Comparison of ENCODE assay signal across 1 cellular context in genomic region chr19:45401815-45402468, GRCh38.
TF ChIP-seq lines count a peak whose summit lies in the region.

No MANE protein-coding gene starts in this region.

TF ChIP-seq in HepG2, 621 proteins besides CTCF, POLR2A, EP300 and RAD21:
- TF ChIP-seq SMAD9 (CRISPR knock-in tag; IDR thresholded peaks at IDR 0.05) (no peak), RERE (CRISPR knock-in tag; IDR thresholded peaks at IDR 0.05; ENCODE audit: low read depth) (no peak), TARDBP (CRISPR knock-in tag; IDR thresholded peaks at IDR 0.05) (no peak), ZNF589 (CRISPR knock-in tag; conservative IDR thresholded peaks at IDR 0.05) (no peak), AFF4 (CRISPR knock-in tag; IDR thresholded peaks at IDR 0.05) (no peak), ZSCAN9 (CRISPR knock-in tag; IDR thresholded peaks at IDR 0.05; ENCODE audit: borderline replicate concordance) (no peak), ZNF629 (CRISPR knock-in tag; conservative IDR thresholded peaks at IDR 0.05) (peak; percentile 58), SETDB1 (CRISPR knock-in tag; IDR thresholded peaks at IDR 0.05; ENCODE audit: borderline replicate concordance) (no peak), SRSF9 (IDR thresholded peaks at IDR 0.05; ENCODE audit: borderline replicate concordance, insufficient read depth, low read depth, low read length, poor library complexity, severe bottlenecking) (no peak), U2AF2 (IDR thresholded peaks at IDR 0.05; ENCODE audit: low read depth, low read length) (no peak), RAD51 (IDR thresholded peaks at IDR 0.05; ENCODE audit: borderline replicate concordance) (no peak), JDP2 (CRISPR knock-in tag; IDR thresholded peaks at IDR 0.05; ENCODE audit: borderline replicate concordance) (no peak), ZNF720 (CRISPR knock-in tag; IDR thresholded peaks at IDR 0.05) (no peak), GPN1 (CRISPR knock-in tag; IDR thresholded peaks at IDR 0.05; ENCODE audit: borderline replicate concordance) (no peak)
- TF ChIP-seq, protein P1, sequence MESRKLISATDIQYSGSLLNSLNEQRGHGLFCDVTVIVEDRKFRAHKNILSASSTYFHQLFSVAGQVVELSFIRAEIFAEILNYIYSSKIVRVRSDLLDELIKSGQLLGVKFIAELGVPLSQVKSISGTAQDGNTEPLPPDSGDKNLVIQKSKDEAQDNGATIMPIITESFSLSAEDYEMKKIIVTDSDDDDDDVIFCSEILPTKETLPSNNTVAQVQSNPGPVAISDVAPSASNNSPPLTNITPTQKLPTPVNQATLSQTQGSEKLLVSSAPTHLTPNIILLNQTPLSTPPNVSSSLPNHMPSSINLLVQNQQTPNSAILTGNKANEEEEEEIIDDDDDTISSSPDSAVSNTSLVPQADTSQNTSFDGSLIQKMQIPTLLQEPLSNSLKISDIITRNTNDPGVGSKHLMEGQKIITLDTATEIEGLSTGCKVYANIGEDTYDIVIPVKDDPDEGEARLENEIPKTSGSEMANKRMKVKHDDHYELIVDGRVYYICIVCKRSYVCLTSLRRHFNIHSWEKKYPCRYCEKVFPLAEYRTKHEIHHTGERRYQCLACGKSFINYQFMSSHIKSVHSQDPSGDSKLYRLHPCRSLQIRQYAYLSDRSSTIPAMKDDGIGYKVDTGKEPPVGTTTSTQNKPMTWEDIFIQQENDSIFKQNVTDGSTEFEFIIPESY (CRISPR knock-in tag; IDR thresholded peaks at IDR 0.05), result peak; percentile 99; the same call in 1 of the 2 replicates
